ENCODE assay signal across 2 cellular contexts in genomic region chr11:134120921-134121526, GRCh38.
TF ChIP-seq lines count a peak whose summit lies in the region.

No MANE protein-coding gene starts in this region.

TF ChIP-seq in liver, 16 proteins besides CTCF, POLR2A, EP300 and RAD21:
- TF ChIP-seq, protein P1, sequence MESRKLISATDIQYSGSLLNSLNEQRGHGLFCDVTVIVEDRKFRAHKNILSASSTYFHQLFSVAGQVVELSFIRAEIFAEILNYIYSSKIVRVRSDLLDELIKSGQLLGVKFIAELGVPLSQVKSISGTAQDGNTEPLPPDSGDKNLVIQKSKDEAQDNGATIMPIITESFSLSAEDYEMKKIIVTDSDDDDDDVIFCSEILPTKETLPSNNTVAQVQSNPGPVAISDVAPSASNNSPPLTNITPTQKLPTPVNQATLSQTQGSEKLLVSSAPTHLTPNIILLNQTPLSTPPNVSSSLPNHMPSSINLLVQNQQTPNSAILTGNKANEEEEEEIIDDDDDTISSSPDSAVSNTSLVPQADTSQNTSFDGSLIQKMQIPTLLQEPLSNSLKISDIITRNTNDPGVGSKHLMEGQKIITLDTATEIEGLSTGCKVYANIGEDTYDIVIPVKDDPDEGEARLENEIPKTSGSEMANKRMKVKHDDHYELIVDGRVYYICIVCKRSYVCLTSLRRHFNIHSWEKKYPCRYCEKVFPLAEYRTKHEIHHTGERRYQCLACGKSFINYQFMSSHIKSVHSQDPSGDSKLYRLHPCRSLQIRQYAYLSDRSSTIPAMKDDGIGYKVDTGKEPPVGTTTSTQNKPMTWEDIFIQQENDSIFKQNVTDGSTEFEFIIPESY (IDR thresholded peaks at IDR 0.05), result no peak
- TF ChIP-seq FOXA1 (IDR thresholded peaks at IDR 0.05), result no peak
- no peak for TF ChIP-seq SP1 (IDR thresholded peaks at IDR 0.05)
- TF ChIP-seq REST (IDR thresholded peaks at IDR 0.05), result peak; percentile 14

TF ChIP-seq in HepG2, 621 proteins besides CTCF, POLR2A, EP300 and RAD21:
- TF ChIP-seq ZNF660 (CRISPR knock-in tag; IDR thresholded peaks at IDR 0.05; ENCODE audit: borderline replicate concordance, low read depth) (no peak), ZFP36 (IDR thresholded peaks at IDR 0.05; ENCODE audit: borderline replicate concordance, low read depth, low read length, partially characterized antibody) (no peak), PBX3 (CRISPR knock-in tag; IDR thresholded peaks at IDR 0.05; ENCODE audit: borderline replicate concordance) (no peak), U2AF2 (IDR thresholded peaks at IDR 0.05; ENCODE audit: low read depth, low read length) (no peak), ARHGAP35 (CRISPR knock-in tag; IDR thresholded peaks at IDR 0.05; ENCODE audit: borderline replicate concordance) (no peak), ZNF101 (CRISPR knock-in tag; IDR thresholded peaks at IDR 0.05; ENCODE audit: borderline replicate concordance, low read depth) (no peak), SALL2 (CRISPR knock-in tag; IDR thresholded peaks at IDR 0.05) (no peak), ATAD3A (CRISPR knock-in tag; IDR thresholded peaks at IDR 0.05) (no peak), ZSCAN21 (CRISPR knock-in tag; IDR thresholded peaks at IDR 0.05; ENCODE audit: borderline replicate concordance) (no peak), ZNF33A (CRISPR knock-in tag; IDR thresholded peaks at IDR 0.05; ENCODE audit: borderline replicate concordance) (no peak), MBD4 (IDR thresholded peaks at IDR 0.05; ENCODE audit: borderline replicate concordance, low read length) (no peak), ZNF10 (CRISPR knock-in tag; IDR thresholded peaks at IDR 0.05; ENCODE audit: borderline replicate concordance, low read depth) (no peak), GPN1 (CRISPR knock-in tag; IDR thresholded peaks at IDR 0.05; ENCODE audit: borderline replicate concordance) (no peak)
- TF ChIP-seq, protein P2, sequence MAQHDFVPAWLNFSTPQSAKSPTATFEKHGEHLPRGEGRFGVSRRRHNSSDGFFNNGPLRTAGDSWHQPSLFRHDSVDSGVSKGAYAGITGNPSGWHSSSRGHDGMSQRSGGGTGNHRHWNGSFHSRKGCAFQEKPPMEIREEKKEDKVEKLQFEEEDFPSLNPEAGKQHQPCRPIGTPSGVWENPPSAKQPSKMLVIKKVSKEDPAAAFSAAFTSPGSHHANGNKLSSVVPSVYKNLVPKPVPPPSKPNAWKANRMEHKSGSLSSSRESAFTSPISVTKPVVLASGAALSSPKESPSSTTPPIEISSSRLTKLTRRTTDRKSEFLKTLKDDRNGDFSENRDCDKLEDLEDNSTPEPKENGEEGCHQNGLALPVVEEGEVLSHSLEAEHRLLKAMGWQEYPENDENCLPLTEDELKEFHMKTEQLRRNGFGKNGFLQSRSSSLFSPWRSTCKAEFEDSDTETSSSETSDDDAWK (CRISPR knock-in tag; IDR thresholded peaks at IDR 0.05), result no peak
- TF ChIP-seq, protein P3, sequence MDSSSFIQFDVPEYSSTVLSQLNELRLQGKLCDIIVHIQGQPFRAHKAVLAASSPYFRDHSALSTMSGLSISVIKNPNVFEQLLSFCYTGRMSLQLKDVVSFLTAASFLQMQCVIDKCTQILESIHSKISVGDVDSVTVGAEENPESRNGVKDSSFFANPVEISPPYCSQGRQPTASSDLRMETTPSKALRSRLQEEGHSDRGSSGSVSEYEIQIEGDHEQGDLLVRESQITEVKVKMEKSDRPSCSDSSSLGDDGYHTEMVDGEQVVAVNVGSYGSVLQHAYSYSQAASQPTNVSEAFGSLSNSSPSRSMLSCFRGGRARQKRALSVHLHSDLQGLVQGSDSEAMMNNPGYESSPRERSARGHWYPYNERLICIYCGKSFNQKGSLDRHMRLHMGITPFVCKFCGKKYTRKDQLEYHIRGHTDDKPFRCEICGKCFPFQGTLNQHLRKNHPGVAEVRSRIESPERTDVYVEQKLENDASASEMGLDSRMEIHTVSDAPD (CRISPR knock-in tag; IDR thresholded peaks at IDR 0.05), result no peak
- TF ChIP-seq, protein P4, sequence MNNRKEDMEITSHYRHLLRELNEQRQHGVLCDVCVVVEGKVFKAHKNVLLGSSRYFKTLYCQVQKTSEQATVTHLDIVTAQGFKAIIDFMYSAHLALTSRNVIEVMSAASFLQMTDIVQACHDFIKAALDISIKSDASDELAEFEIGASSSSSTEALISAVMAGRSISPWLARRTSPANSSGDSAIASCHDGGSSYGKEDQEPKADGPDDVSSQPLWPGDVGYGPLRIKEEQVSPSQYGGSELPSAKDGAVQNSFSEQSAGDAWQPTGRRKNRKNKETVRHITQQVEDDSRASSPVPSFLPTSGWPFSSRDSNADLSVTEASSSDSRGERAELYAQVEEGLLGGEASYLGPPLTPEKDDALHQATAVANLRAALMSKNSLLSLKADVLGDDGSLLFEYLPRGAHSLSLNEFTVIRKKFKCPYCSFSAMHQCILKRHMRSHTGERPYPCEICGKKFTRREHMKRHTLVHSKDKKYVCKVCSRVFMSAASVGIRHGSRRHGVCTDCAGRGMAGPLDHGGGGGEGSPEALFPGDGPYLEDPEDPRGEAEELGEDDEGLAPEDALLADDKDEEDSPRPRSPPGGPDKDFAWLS (CRISPR knock-in tag; IDR thresholded peaks at IDR 0.05; ENCODE audit: borderline replicate concordance), result no peak
